Comparison of ENCODE assay signal across 8 cellular contexts in the genomic region with DNA sequence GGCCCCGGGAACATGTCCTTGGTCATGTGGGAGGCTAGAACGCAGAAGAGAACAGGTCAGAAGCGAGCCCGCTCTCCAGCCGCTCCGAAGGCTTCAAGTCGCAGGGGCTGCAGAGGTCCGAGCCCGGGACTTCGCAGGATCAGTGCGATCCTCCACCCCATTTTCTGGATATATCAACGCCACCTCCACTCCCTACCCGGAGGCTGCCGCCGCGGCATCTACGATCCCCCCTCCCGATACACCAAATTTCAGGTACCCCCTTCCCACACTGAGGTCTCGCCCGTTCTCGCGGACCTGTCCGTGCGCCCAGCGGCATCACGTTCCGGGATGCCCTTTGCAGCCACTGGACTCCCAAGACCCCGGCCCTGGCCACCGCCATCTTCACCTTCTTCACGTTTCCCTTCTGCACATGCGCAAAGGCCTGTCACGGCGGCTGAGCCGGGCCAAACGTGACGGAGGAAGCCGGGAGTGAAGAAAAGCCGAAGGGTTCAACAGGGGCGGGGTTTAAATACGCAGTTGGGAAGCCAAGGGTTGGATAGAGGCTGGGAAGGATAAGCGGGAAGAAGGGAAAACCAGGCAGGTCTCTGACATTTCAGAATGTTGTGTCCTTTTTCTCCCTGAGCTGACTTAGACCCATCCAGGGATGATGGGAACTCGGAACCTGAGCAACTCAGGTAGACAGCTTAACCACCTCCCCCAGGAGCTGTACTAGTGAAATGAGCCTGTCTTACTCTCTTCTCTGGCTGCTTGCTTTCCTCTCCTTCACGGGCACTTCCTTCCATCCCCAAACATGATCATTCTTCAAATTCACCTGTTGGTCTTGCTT. TPM values are rescaled to one million over a fixed set of nuclear protein-coding genes. Genes with fewer than 3 reads are reported as not detected.
DNase-seq lines count a peak whose midpoint lies in the region; ATAC-seq and TF ChIP-seq lines count a peak whose summit lies in the region.

A gene (minus strand): TSS at position 399 of the 826 bp plus-strand sequence. CDS start 20 bp downstream, at position 379.

- ATAC-seq in GM19468 (IDR thresholded peaks at IDR 0.05; ENCODE audit: extremely low read depth, unreplicated experiment) (peak; percentile 47), RWPE2 (ENCODE audit: low read depth) (peak; percentile 81)
- peak; percentile 85 for ATAC-seq in naive thymus-derived CD4-positive, alpha-beta T cell
- ATAC-seq in stimulated activated memory B cell treated with anti-CD40 and anti-IgM and Interleukin-4, amounts not matched to agents 10 μg/mL and 1 μg/mL and 100 μg/mL, for 72 hours: peak; percentile 88

- CTCF ChIA-PET in naive thymus-derived CD4-positive, alpha-beta T cell (lab: Charles Lee): interaction anchor here (1.0 to 3.4 kb wide), 4 partner anchors 11 to 21 kb away, joined by 3 to 18 read pairs (median 4); no protein-coding TSS in a partner anchor

- no peaks in the 10 kb centered on the region for H3K27me3 ChIP-seq in RWPE2 (ENCODE audit: insufficient read depth, poor library complexity, severe bottlenecking)
- H3K27me3 ChIP-seq in naive thymus-derived CD4-positive, alpha-beta T cell (ENCODE audit: control insufficient read depth in 2 of 2, insufficient read depth in 2 of 2, low read length in 2 of 2): no peaks in the 10 kb centered on the region

- H3K4me3 Mint-ChIP-seq in naive thymus-derived CD4-positive, alpha-beta T cell: peak within 1 kb of the TSS; percentile 90 to 100 (median 98)
- peak within 1 kb of the TSS; percentile 98 for H3K4me3 Mint-ChIP-seq in stimulated activated memory B cell treated with anti-CD40 and anti-IgM and Interleukin-4, amounts not matched to agents 10 μg/mL and 1 μg/mL and 100 μg/mL, for 72 hours

- H3K4me1 Mint-ChIP-seq in naive thymus-derived CD4-positive, alpha-beta T cell: peaks cover 14 to 46% (median 33%) of the 10 kb centered on the region in 7 donors
- H3K4me1 Mint-ChIP-seq in stimulated activated memory B cell treated with anti-CD40 and anti-IgM and Interleukin-4, amounts not matched to agents 10 μg/mL and 1 μg/mL and 100 μg/mL, for 72 hours: peaks cover 15% of the 10 kb centered on the region

- intact Hi-C loops in naive thymus-derived CD4-positive, alpha-beta T cell (cut with micrococcal nuclease): loop anchor here in 1 of 2 donors (1.0 to 10.0 kb wide), 3 partner anchors 21 to 825 kb away; a partner anchor contains a TSS

- no peak for TF ChIP-seq CTCF in RWPE2 (IDR thresholded peaks at IDR 0.05; ENCODE audit: poor library complexity, severe bottlenecking)

- peaks cover 10% of the 10 kb centered on the region for H3K4me1 ChIP-seq in RWPE2 (ENCODE audit: insufficient read depth, poor library complexity, severe bottlenecking)
- H3K4me1 ChIP-seq in naive thymus-derived CD4-positive, alpha-beta T cell (ENCODE audit: control insufficient read depth in 2 of 2, insufficient read depth in 2 of 2, low read length in 2 of 2): peaks cover 20 to 31% of the 10 kb centered on the region in 2 donors

- H3K27ac ChIP-seq in RWPE2 (ENCODE audit: poor library complexity, severe bottlenecking): peak within 1 kb of the TSS; percentile 35
- H3K27ac ChIP-seq in naive thymus-derived CD4-positive, alpha-beta T cell (ENCODE audit: low read depth, low read length): peak within 1 kb of the TSS; percentile 89

- H3K27ac Mint-ChIP-seq in naive thymus-derived CD4-positive, alpha-beta T cell: peak within 1 kb of the TSS; percentile 90 to 100 (median 98)
- peak within 1 kb of the TSS; percentile 94 for H3K27ac Mint-ChIP-seq in stimulated activated memory B cell treated with anti-CD40 and anti-IgM and Interleukin-4, amounts not matched to agents 10 μg/mL and 1 μg/mL and 100 μg/mL, for 72 hours

- H3K4me3 ChIP-seq in RWPE2 (ENCODE audit: severe bottlenecking): peak within 1 kb of the TSS; percentile 66
- H3K4me3 ChIP-seq in naive thymus-derived CD4-positive, alpha-beta T cell (ENCODE audit: low read length): peak within 1 kb of the TSS; percentile 93

- DNase-seq in C1 segment of cervical spinal cord (lab: John Stamatoyannopoulos, UW) (peak; percentile 46 to 95 (median 85)), LoVo (ENCODE audit: low spot score) (peak; percentile 89), RWPE2 (ENCODE audit: low spot score) (peak; percentile 79), fibroblast of gingiva (ENCODE audit: low read depth) (peak; percentile 71)
- DNase-seq in activated T-helper 1 cell treated with anti-CD3 and anti-CD28 coated beads, Interleukin-2, amount 50 U/mL, for 16 hours (ENCODE audit: low read depth in 1 of 2, low spot score in 1 of 2): peak; percentile 75 to 79
- peak; percentile 78 to 90 (median 85) for DNase-seq in naive thymus-derived CD4-positive, alpha-beta T cell

- H3K36me3 Mint-ChIP-seq in naive thymus-derived CD4-positive, alpha-beta T cell: peaks cover 2 to 22% (median 10%) of the 10 kb centered on the region in 5 donors
- peaks cover 23% of the 10 kb centered on the region for H3K36me3 Mint-ChIP-seq in stimulated activated memory B cell treated with anti-CD40 and anti-IgM and Interleukin-4, amounts not matched to agents 10 μg/mL and 1 μg/mL and 100 μg/mL, for 72 hours

- no peaks in the 10 kb centered on the region for H3K9me3 ChIP-seq in RWPE2 (ENCODE audit: severe bottlenecking)
- no peaks in the 10 kb centered on the region for H3K9me3 ChIP-seq in naive thymus-derived CD4-positive, alpha-beta T cell (ENCODE audit: control insufficient read depth in 2 of 3, low read length in 3 of 3)

- no peaks in the 10 kb centered on the region for H3K27me3 Mint-ChIP-seq in naive thymus-derived CD4-positive, alpha-beta T cell
- no peaks in the 10 kb centered on the region for H3K27me3 Mint-ChIP-seq in stimulated activated memory B cell treated with anti-CD40 and anti-IgM and Interleukin-4, amounts not matched to agents 10 μg/mL and 1 μg/mL and 100 μg/mL, for 72 hours

- peaks cover 36% of the 10 kb centered on the region for H3K36me3 ChIP-seq in RWPE2 (ENCODE audit: low read depth)
- peaks cover 14 to 35% (median 15%) of the 10 kb centered on the region in 3 experiments for H3K36me3 ChIP-seq in naive thymus-derived CD4-positive, alpha-beta T cell (ENCODE audit: control insufficient read depth in 2 of 3, insufficient read depth in 3 of 3, low read length in 3 of 3)

- POLR2A ChIA-PET in naive thymus-derived CD4-positive, alpha-beta T cell (lab: Charles Lee): interaction anchor here (0.7 to 1.3 kb wide), 2 partner anchors 19 to 21 kb away, joined by 3 to 4 read pairs; no protein-coding TSS in a partner anchor

- peaks cover 0 to 2% (median 0%) of the 10 kb centered on the region in 11 donors for H3K9me3 Mint-ChIP-seq in naive thymus-derived CD4-positive, alpha-beta T cell
- H3K9me3 Mint-ChIP-seq in stimulated activated memory B cell treated with anti-CD40 and anti-IgM and Interleukin-4, amounts not matched to agents 10 μg/mL and 1 μg/mL and 100 μg/mL, for 72 hours: no peaks in the 10 kb centered on the region

RNA-seq across cellular contexts. Expression of the gene that starts here (rescaled TPM):
- 100 to 1,000 TPM; 137 to 304 (median 142) TPM for total RNA-seq in naive thymus-derived CD4-positive, alpha-beta T cell
- polyA plus RNA-seq in naive thymus-derived CD4-positive, alpha-beta T cell: 100 to 1,000 TPM; 390 to 554 TPM

Comparison
In these comparisons a context has a peak if more than half of its experiments do, and no peak if none do; other contexts are left out.
1. Peak in every context shown above with its lines: DNase-seq, ATAC-seq, H3K4me3 ChIP-seq and H3K27ac ChIP-seq.